10 cellular contexts compared by ENCODE assay signal in genomic region chr5:87122171-87122977, GRCh38.
DNase-seq lines count a peak whose midpoint lies in the region; ATAC-seq and TF ChIP-seq lines count a peak whose summit lies in the region.
"Had no signal": no experiment of that assay in that cellular context is flagged by ENCODE, and none has a peak within 500 bp of the region (broad histone marks: within the 10 kb centered on the region; RNA-seq: fewer than 3 reads in every experiment).

No MANE protein-coding gene starts in this region.

- no peak for TF ChIP-seq POLR2A in spleen (IDR thresholded peaks at IDR 0.05)

- H3K36me3 ChIP-seq in OCI-LY3 (replicated peaks; ENCODE audit: low read depth, low read length), result no peaks in the 10 kb centered on the region
- H3K36me3 ChIP-seq in spleen, result no peaks in the 10 kb centered on the region
- H3K36me3 ChIP-seq: esophagus muscularis mucosa had no signal

- H2AFZ ChIP-seq in OCI-LY3 (ENCODE audit: low read depth, low read length), result no peak overlapping the region

- peak overlapping the region; percentile 41; the same call in 1 of the 2 replicates for H3K9ac ChIP-seq in OCI-LY3 (ENCODE audit: low read length)

- H3K27ac Mint-ChIP-seq in central memory CD8-positive, alpha-beta T cell (ENCODE audit: low read depth), result peak overlapping the region; percentile 88

- H4K20me1 ChIP-seq in OCI-LY3 (ENCODE audit: insufficient read depth, low read length), result no peaks in the 10 kb centered on the region

- H3K4me3 ChIP-seq in OCI-LY3 (ENCODE audit: low read length) (peak overlapping the region; percentile 56; the same call in 1 of the 2 replicates), spleen (no peak overlapping the region)
- H3K4me3 ChIP-seq: esophagus muscularis mucosa had no signal

- peak overlapping the region; percentile 81 for H3K27ac ChIP-seq in OCI-LY3 (ENCODE audit: low read length)
- H3K27ac ChIP-seq in spleen, result peak overlapping the region in 6 of 8 donors; percentile 15 to 84 (median 68)
- H3K27ac ChIP-seq: esophagus muscularis mucosa had no signal

- peaks cover 48% of the 10 kb centered on the region for H3K4me1 Mint-ChIP-seq in central memory CD8-positive, alpha-beta T cell

- H3K4me2 ChIP-seq in OCI-LY3 (ENCODE audit: low read length), result peak overlapping the region; percentile 69

- H3K79me2 ChIP-seq in OCI-LY3 (ENCODE audit: low read length), result no peaks in the 10 kb centered on the region

- DNase-seq in SIG-M5 treated with dmso at 0.1 percent for 504 hours (lab: John Stamatoyannopoulos, UW; ENCODE audit: unreplicated experiment) (peak; percentile 7), SIG-M5 (lab: John Stamatoyannopoulos, UW) (no peak), spleen (no peak), SHP77 treated with DMSO at 0.1 percent for 48 hours (lab: John Stamatoyannopoulos, UW) (no peak), OCI-M2 (lab: John Stamatoyannopoulos, UW; ENCODE audit: unreplicated experiment) (no peak)
- no peak for DNase-seq in central memory CD8-positive, alpha-beta T cell (ENCODE audit: low spot score in 2 of 2)
- DNase-seq: NCI-H1092 had no signal

- TF ChIP-seq CTCF in OCI-LY3 (IDR thresholded peaks at IDR 0.05; ENCODE audit: low read depth, low read length) (no peak), spleen (IDR thresholded peaks at IDR 0.05 in 8 of 11, conservative IDR thresholded peaks at IDR 0.05 in 3 of 11) (no peak)

- no peaks in the 10 kb centered on the region for H3K27me3 ChIP-seq in OCI-LY3 (ENCODE audit: low read depth, low read length)
- H3K27me3 ChIP-seq in spleen (replicated peaks in 1 of 7), result no peaks in the 10 kb centered on the region
- H3K27me3 ChIP-seq: esophagus muscularis mucosa had no signal

- no peak for ATAC-seq in central memory CD8-positive, alpha-beta T cell (replicated peaks; ENCODE audit: extremely low read depth, poor library complexity, severe bottlenecking)
- ATAC-seq in HG02973 (IDR thresholded peaks at IDR 0.05; ENCODE audit: unreplicated experiment), result no peak

- H3K36me3 Mint-ChIP-seq in central memory CD8-positive, alpha-beta T cell (ENCODE audit: insufficient read depth), result peaks cover 1% of the 10 kb centered on the region

- intact Hi-C loops in spleen (cut with DNase I; ENCODE audit: low total_unique reads), result no loop called here

- H3K4me3 Mint-ChIP-seq in central memory CD8-positive, alpha-beta T cell, result peak overlapping the region; percentile 57

- no peaks in the 10 kb centered on the region for H3K9me3 Mint-ChIP-seq in central memory CD8-positive, alpha-beta T cell

- H3K9me3 ChIP-seq in OCI-LY3 (ENCODE audit: insufficient read depth, low read length) (no peaks in the 10 kb centered on the region), spleen (no peaks in the 10 kb centered on the region)
- H3K9me3 ChIP-seq: esophagus muscularis mucosa had no signal

- 77 to 84% (median 81%) methylated on average over 4 of the region's 4 CpGs for WGBS in spleen, 5 donors

- H3K27me3 Mint-ChIP-seq in central memory CD8-positive, alpha-beta T cell, result no peaks in the 10 kb centered on the region

- H3K4me1 ChIP-seq in OCI-LY3 (ENCODE audit: low read length) (peaks cover 53% of the 10 kb centered on the region), spleen (peaks cover 15 to 47% (median 23%) of the 10 kb centered on the region in 6 donors)
